ENCODE assay signal across 23 cellular contexts in the genomic region with DNA sequence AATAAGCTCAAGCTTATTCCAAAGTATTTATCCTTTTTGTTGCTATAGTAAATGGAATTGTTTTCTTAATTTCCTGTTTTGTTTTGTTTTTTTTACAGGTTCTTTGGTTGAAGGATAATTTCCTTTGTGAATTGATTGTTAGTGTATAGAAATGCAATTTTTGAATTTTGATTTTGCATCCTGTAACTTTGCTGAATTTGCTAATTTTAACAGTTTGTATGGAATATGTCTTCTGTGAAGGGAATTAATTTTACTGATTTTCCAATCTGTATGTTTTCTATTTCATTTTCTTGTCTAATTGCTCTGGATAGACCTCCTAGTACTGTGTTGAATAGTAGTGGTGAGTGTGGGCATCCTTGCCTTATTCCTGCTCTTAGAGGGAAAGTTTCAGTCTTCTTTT. TPM values are rescaled to one million over a fixed set of nuclear protein-coding genes. Genes with fewer than 3 reads are reported as not detected.
DNase-seq lines count a peak whose midpoint lies in the region; ATAC-seq, FAIRE-seq and TF ChIP-seq lines count a peak whose summit lies in the region.
"Had no signal": no experiment of that assay in that cellular context is flagged by ENCODE, and none has a peak within 500 bp of the region (broad histone marks: within the 10 kb centered on the region; RNA-seq: fewer than 3 reads in every experiment).

No MANE protein-coding gene starts in this region.

- in situ Hi-C loops in K562 (cut with MboI) = no loop called here

- H3K4me2 ChIP-seq in A549 (no peak overlapping the region), K562 (ENCODE audit: insufficient read depth, low read length) (no peak overlapping the region)
- H3K4me2 ChIP-seq: BLaER1 treated with 17β-estradiol and CSF1 and Interleukin-3, amounts not matched to agents 10 nM and 100 nM had no signal

- no peaks in the 10 kb centered on the region; the same call in 1 of the 2 replicates for H3K27me3 Mint-ChIP-seq in HFFc6 (ENCODE audit: insufficient read depth)
- H3K27me3 Mint-ChIP-seq: B cell; CD4-positive, alpha-beta T cell had no signal

- no peaks in the 10 kb centered on the region for H3K79me2 ChIP-seq in K562 (ENCODE audit: control insufficient read depth, insufficient read depth, low read length)

- no peak overlapping the region for H3K9ac ChIP-seq in K562 (ENCODE audit: insufficient read depth in 1 of 2, low read depth in 2 of 2, low read length in 2 of 2)
- H3K9ac ChIP-seq: BLaER1 treated with 17β-estradiol and CSF1 and Interleukin-3, amounts not matched to agents 10 nM and 100 nM had no signal

- H4K20me1 ChIP-seq in K562 (replicated peaks; ENCODE audit: control insufficient read depth, insufficient read depth, low read length) = no peaks in the 10 kb centered on the region

- H3K27ac ChIP-seq in A549 (no peak overlapping the region), K562 (ENCODE audit: extremely low read depth, low read depth, low read length) (no peak overlapping the region), gastroesophageal sphincter (no peak overlapping the region)
- H3K27ac ChIP-seq: BLaER1 treated with 17β-estradiol and CSF1 and Interleukin-3, amounts not matched to agents 10 nM and 100 nM; C4-2B had no signal

- H3K9me3 Mint-ChIP-seq in HFFc6 = peaks cover 38% of the 10 kb centered on the region
- H3K9me3 Mint-ChIP-seq: CD8-positive, alpha-beta T cell had no signal

- H3K27me3 ChIP-seq in K562 (ENCODE audit: control insufficient read depth in 2 of 2, insufficient read depth in 2 of 2, low read length in 2 of 2) (no peaks in the 10 kb centered on the region), gastroesophageal sphincter (no peaks in the 10 kb centered on the region)
- H3K27me3 ChIP-seq: BLaER1 treated with 17β-estradiol and CSF1 and Interleukin-3, amounts not matched to agents 10 nM and 100 nM had no signal

- TF ChIP-seq CTCF in A549 (IDR thresholded peaks at IDR 0.05) (no peak), HFFc6 (IDR thresholded peaks at IDR 0.05) (no peak), K562 (IDR thresholded peaks at IDR 0.05 in 2 of 3, conservative IDR thresholded peaks at IDR 0.05 in 1 of 3; ENCODE audit: insufficient read depth in 2 of 3, low read depth in 1 of 3, low read length in 3 of 3) (no peak), gastroesophageal sphincter (IDR thresholded peaks at IDR 0.05) (no peak)

- H3K4me1 ChIP-seq in A549 (no peaks in the 10 kb centered on the region), K562 (replicated peaks in 1 of 2; ENCODE audit: control insufficient read depth in 2 of 2, insufficient read depth in 2 of 2, low read length in 2 of 2) (no peaks in the 10 kb centered on the region), gastroesophageal sphincter (peaks cover 0 to 12% (median 2%) of the 10 kb centered on the region in 3 donors)

- TF ChIP-seq POLR2A in A549 (IDR thresholded peaks at IDR 0.05; ENCODE audit: low read length) (no peak), K562 (conservative IDR thresholded peaks at IDR 0.05) (no peak), gastroesophageal sphincter (IDR thresholded peaks at IDR 0.05) (no peak)

- FAIRE-seq in A549 (lab: Jason Lieb, UNC) (no peak), G401.6 (lab: Jason Lieb, UNC) (peak; percentile 28), K562 (lab: Jason Lieb, UNC) (no peak)
- FAIRE-seq: A204.1, D721Med, GM12878, GM12892, GM18507 had no signal

- no peaks in the 10 kb centered on the region for H3K36me3 ChIP-seq in K562 (ENCODE audit: control insufficient read depth, insufficient read depth, low read length)
- no peaks in the 10 kb centered on the region for H3K36me3 ChIP-seq in gastroesophageal sphincter

- H3K4me1 Mint-ChIP-seq in HFFc6 (ENCODE audit: low read depth) = peaks cover 52% of the 10 kb centered on the region

- POLR2A ChIA-PET in A549 (lab: Yijun Ruan, JAX) = no interaction called here
- POLR2A ChIA-PET in K562 (lab: Yijun Ruan, JAX) = no interaction called here

- DNase-seq in A549 (ENCODE audit: low read depth in 1 of 2, low spot score in 1 of 2) (no peak), HFFc6 (no peak), K562 (ENCODE audit: extremely low read depth in 1 of 4, low spot score in 3 of 4) (no peak)
- DNase-seq in stimulated activated naive CD4-positive, alpha-beta T cell (lab: John Stamatoyannopoulos, UW) = no peak
- DNase-seq: 8988T; AML-193; Caco-2; Calu3; CD4-positive, alpha-beta T cell; CD8-positive, alpha-beta T cell; DMS79 treated with DMSO at 0.1 percent for 48 hours; GDM1 had no signal

- intact Hi-C loops in K562 (cut with micrococcal nuclease) = no loop called here

- no peak for ATAC-seq in A549
- ATAC-seq in K562 = no peak
- ATAC-seq in GM21515 (IDR thresholded peaks at IDR 0.05; ENCODE audit: unreplicated experiment) = no peak
- no peak for ATAC-seq in gastroesophageal sphincter
- ATAC-seq: CD8-positive, alpha-beta T cell; GM12878 had no signal

- peaks cover 59% of the 10 kb centered on the region for H3K36me3 Mint-ChIP-seq in HFFc6 (ENCODE audit: low read depth)

- 0 out of 2 replicates have a peak overlapping the region, but pooled peaks have one; percentile 33 for H3K27ac Mint-ChIP-seq in HFFc6
- H3K27ac Mint-ChIP-seq: B cell; CD4-positive, alpha-beta T cell; CD8-positive, alpha-beta T cell had no signal

- TF ChIP-seq RAD21 in A549 (conservative IDR thresholded peaks at IDR 0.05 in 1 of 2, IDR thresholded peaks at IDR 0.05 in 1 of 2) = no peak
- no peak for TF ChIP-seq RAD21 in K562 (CRISPR knock-in tag; conservative IDR thresholded peaks at IDR 0.05 in 1 of 2, IDR thresholded peaks at IDR 0.05 in 1 of 2)

- H3K9me3 ChIP-seq in A549 (peaks cover 13% of the 10 kb centered on the region; the same call in 1 of the 3 replicates), K562 (replicated peaks; ENCODE audit: control insufficient read depth, insufficient read depth, low read depth, low read length) (no peaks in the 10 kb centered on the region), gastroesophageal sphincter (peaks cover 0 to 3% (median 0%) of the 10 kb centered on the region in 3 donors)

- H2AFZ ChIP-seq in K562 (ENCODE audit: low read depth, low read length) = no peak overlapping the region

- H3K4me3 ChIP-seq in A549 (no peak overlapping the region), K562 (no peak overlapping the region), gastroesophageal sphincter (no peak overlapping the region)
- H3K4me3 ChIP-seq: BLaER1 treated with 17β-estradiol and CSF1 and Interleukin-3, amounts not matched to agents 10 nM and 100 nM; GM12878 had no signal

- CTCF ChIA-PET in A549 (lab: Yijun Ruan, JAX) = no interaction called here
- CTCF ChIA-PET in K562 (lab: Yijun Ruan, JAX; ENCODE audit: low intra/inter-chr PET ratio) = no interaction called here

- H3K9me1 ChIP-seq in K562 (ENCODE audit: control insufficient read depth, insufficient read depth, low read length) = no peaks in the 10 kb centered on the region

- H3K4me3 Mint-ChIP-seq in HFFc6 = no peak overlapping the region
- H3K4me3 Mint-ChIP-seq: B cell; CD4-positive, alpha-beta T cell; CD8-positive, alpha-beta T cell had no signal

- BruUV-seq in K562 (replicated peaks; lab: Mats Ljungman, UMichigan) = no TSS peak

- no peak for TF ChIP-seq EP300 in A549 (IDR thresholded peaks at IDR 0.05)
- TF ChIP-seq EP300 in K562 (IDR thresholded peaks at IDR 0.05; ENCODE audit: low read length) = no peak
- TF ChIP-seq EP300 in gastroesophageal sphincter (IDR thresholded peaks at IDR 0.05) = no peak

TF ChIP-seq in A549, 52 proteins besides CTCF, POLR2A, EP300 and RAD21 (continues in another document):
- no peak for TF ChIP-seq CHD4 (IDR thresholded peaks at IDR 0.05; ENCODE audit: borderline replicate concordance)

TF ChIP-seq in K562, 482 proteins besides CTCF, POLR2A, EP300 and RAD21:
- TF ChIP-seq YBX1 (IDR thresholded peaks at IDR 0.05) = no peak
- peak; percentile 72 for TF ChIP-seq ZNF316 (IDR thresholded peaks at IDR 0.05)
- TF ChIP-seq C11orf30 (IDR thresholded peaks at IDR 0.05; ENCODE audit: low read depth) = peak; percentile 32; the same call in 1 of the 2 replicates

RNA-seq across cellular contexts. Expression of a gene that starts 28.3 kb away (rescaled TPM):
- polyA plus RNA-seq in A549 (2011; rRNA removed) (406 and 539 TPM in 2 replicates), A549 (2017; fragmentation: RNase III; extraction: RNeasy Plus Mini Kit Qiagen cat#74134 plus additional on column Dnase treatment) (201 to 231 TPM (median 222 TPM) in 3 replicates), K562 (2011; rRNA removed) (0.22 and 0.35 TPM in 2 replicates), K562 (2014; fragmentation: Illumina TruSeq; extraction: Trizol) (0.14 and 0.43 TPM in 2 replicates), K562 (2014; fragmentation: Nextera tagmentation; extraction: Ambion mirVana) (under 1 TPM; 0.14 to 0.45 TPM), K562 (2014; rRNA removed) (0.37 TPM in 1 of 2 replicates, not detected in the other)
- polyA plus RNA-seq in A549 (2012; cell fraction: cytosol; rRNA removed) = 191 and 210 TPM in 2 replicates
- polyA plus RNA-seq in A549 (2012; cell fraction: nucleus; rRNA removed) = 78.8 and 97.0 TPM in 2 replicates
- 117 and 129 TPM in 2 replicates for polyA minus RNA-seq in A549 (2011; rRNA and poly(A)+ RNA removed)
- 100 to 1,000 TPM; 369 to 470 (median 454) TPM for total RNA-seq in HFFc6 (2021; fragmentation: NEBNext Ultra II Directional; extraction: Animal tissue kit (Norgen Biotek cat#: 25700))
- 0.21 and 0.39 TPM in 2 replicates for total RNA-seq in K562 (2011; cell fraction: chromatin; rRNA removed; ENCODE audit: low replicate concordance)
- total RNA-seq in K562 (2011; cell fraction: nucleolus; rRNA removed) = not detected in 2 replicates
- 0.81 TPM in 1 of 2 replicates, not detected in the other for total RNA-seq in K562 (2011; cell fraction: nucleoplasm; rRNA removed)
- total RNA-seq in K562 (2014; rRNA removed) (0.32 and 0.53 TPM in 2 replicates), K562 (2014; rRNA removed; fragmentation: Illumina TruSeq; extraction: Trizol) (0.25 and 0.35 TPM in 2 replicates), K562 (2015; rRNA removed; fragmentation: Illumina TruSeq; extraction: Trizol) (0.19 and 0.29 TPM in 2 replicates), K562 (2021) (0.49 and 0.86 TPM in 2 replicates), gastroesophageal sphincter (10 to 100 TPM; 43.5 to 80.6 (median 54.6) TPM)
- 0.12 and 0.19 TPM in 2 replicates for polyA plus RNA-seq in K562 (2011; cell fraction: cytosol; rRNA removed)
- polyA plus RNA-seq in K562 (2011; cell fraction: nucleus; rRNA removed) = 0.37 and 0.54 TPM in 2 replicates
- 0.29 and 0.33 TPM in 2 replicates for polyA plus RNA-seq in K562 (2012)
- 0.39 and 0.81 TPM in 2 replicates for polyA minus RNA-seq in K562 (2011; rRNA and poly(A)+ RNA removed)
- polyA minus RNA-seq in K562 (2011; cell fraction: cytosol; rRNA and poly(A)+ RNA removed) = not detected in 2 replicates
- 0.27 and 0.78 TPM in 2 replicates for polyA minus RNA-seq in K562 (2011; cell fraction: nucleus; rRNA and poly(A)+ RNA removed)

Comparison
In these comparisons a context has a peak if more than half of its experiments do, and no peak if none do; other contexts are left out.
1. RNA of a gene that starts 28.3 kb away (total RNA-seq): 369 to 470 TPM in HFFc6 and 43.5 to 80.6 TPM in gastroesophageal sphincter; 0.19 to 0.86 TPM in K562; every median in the first group is over 10 times any median in the second.